Comparison of ENCODE assay signal across 8 cellular contexts in the genomic region with DNA sequence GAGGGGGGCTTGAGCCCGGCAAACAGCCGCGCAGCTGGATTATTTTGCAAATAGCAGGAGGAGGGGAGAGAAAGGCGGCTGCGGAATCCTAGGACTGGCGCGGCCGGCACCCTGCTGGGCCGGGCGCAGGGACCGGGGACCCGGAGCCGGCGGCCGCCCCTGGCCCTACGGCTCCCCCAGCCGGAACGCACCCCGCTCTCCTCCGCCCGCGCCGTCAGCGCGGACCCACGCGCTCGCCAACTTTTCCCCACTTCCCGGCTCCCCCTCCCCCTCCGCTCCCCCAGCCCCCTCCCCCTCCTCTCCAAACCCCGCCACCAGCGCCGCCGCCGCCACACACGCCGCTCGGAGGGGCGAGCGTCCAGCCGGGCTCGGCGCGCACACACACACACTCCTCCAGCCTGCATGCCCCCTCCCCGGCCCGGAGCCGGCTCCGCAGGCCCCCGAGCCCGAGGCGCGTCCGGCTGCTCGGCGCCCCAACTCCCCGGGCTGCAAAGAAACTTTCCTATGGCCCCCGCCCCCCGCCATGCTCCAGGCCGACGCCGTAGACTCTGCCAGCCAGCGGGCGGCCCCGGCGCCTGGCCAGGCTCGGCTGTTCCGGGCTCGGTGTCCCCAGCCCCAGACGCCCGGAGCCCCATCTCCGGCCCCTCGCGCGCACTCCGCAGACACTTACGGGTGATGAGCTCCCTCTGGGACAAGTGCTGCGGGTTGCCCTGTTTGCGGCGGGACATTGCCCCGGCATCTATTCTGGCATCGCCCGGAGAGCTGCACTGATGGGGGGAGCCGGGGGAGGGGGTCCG. TPM values are rescaled to one million over a fixed set of nuclear protein-coding genes. Genes with fewer than 3 reads are reported as not detected.
DNase-seq lines count a peak whose midpoint lies in the region; ATAC-seq, FAIRE-seq and TF ChIP-seq lines count a peak whose summit lies in the region.

No MANE protein-coding gene starts in this region.

- peaks cover 35% of the 10 kb centered on the region for H3K4me1 Mint-ChIP-seq in activated CD8-positive, alpha-beta memory T cell treated with anti-CD3 and anti-CD28 coated beads, Interleukin-2, amount 10 ng/mL, durations not matched to agents 7 days and 5 days
- peaks cover 35% of the 10 kb centered on the region for H3K4me1 Mint-ChIP-seq in T-helper 2 cell treated with Interferon-gamma antibody and Interleukin-4, amounts not matched to agents 5 μg/mL and 100 μg/mL, for 36 hours (ENCODE audit: low read depth)

- TF ChIP-seq POLR2A in GM12892 (IDR thresholded peaks at IDR 0.05; ENCODE audit: low read depth, low read length) = no peak

- H3K9me3 Mint-ChIP-seq in activated CD8-positive, alpha-beta memory T cell treated with anti-CD3 and anti-CD28 coated beads, Interleukin-2, amount 10 ng/mL, durations not matched to agents 7 days and 5 days (ENCODE audit: low read depth) = no peaks in the 10 kb centered on the region
- no peaks in the 10 kb centered on the region for H3K9me3 Mint-ChIP-seq in T-helper 2 cell treated with Interferon-gamma antibody and Interleukin-4, amounts not matched to agents 5 μg/mL and 100 μg/mL, for 36 hours

- peaks cover 11% of the 10 kb centered on the region for H3K4me1 ChIP-seq in foreskin keratinocyte

- peaks cover 5% of the 10 kb centered on the region for H3K27me3 Mint-ChIP-seq in activated CD8-positive, alpha-beta memory T cell treated with anti-CD3 and anti-CD28 coated beads, Interleukin-2, amount 10 ng/mL, durations not matched to agents 7 days and 5 days
- H3K27me3 Mint-ChIP-seq in T-helper 2 cell treated with Interferon-gamma antibody and Interleukin-4, amounts not matched to agents 5 μg/mL and 100 μg/mL, for 36 hours (ENCODE audit: low read depth) = peaks cover 13% of the 10 kb centered on the region

- peaks cover 6% of the 10 kb centered on the region for H3K27me3 ChIP-seq in foreskin keratinocyte

- TF ChIP-seq CTCF in foreskin keratinocyte (conservative IDR thresholded peaks at IDR 0.05) = no peak

- peak overlapping the region; percentile 96 for H3K27ac ChIP-seq in foreskin keratinocyte

- peak overlapping the region; percentile 99 for H3K27ac Mint-ChIP-seq in activated CD8-positive, alpha-beta memory T cell treated with anti-CD3 and anti-CD28 coated beads, Interleukin-2, amount 10 ng/mL, durations not matched to agents 7 days and 5 days
- H3K27ac Mint-ChIP-seq in T-helper 2 cell treated with Interferon-gamma antibody and Interleukin-4, amounts not matched to agents 5 μg/mL and 100 μg/mL, for 36 hours = peak overlapping the region; percentile 96

- CTCF ChIA-PET in activated CD8-positive, alpha-beta memory T cell treated with anti-CD3 and anti-CD28 coated beads, Interleukin-2, amount 10 ng/mL, durations not matched to agents 7 days and 5 days (lab: Charles Lee) = interaction anchor here (0.7 to 14.3 kb wide), 8 partner anchors 9 to 1563 kb away, joined by 3 to 395 read pairs (median 8); no protein-coding TSS in a partner anchor

- peak overlapping the region; percentile 96 for H3K4me3 Mint-ChIP-seq in activated CD8-positive, alpha-beta memory T cell treated with anti-CD3 and anti-CD28 coated beads, Interleukin-2, amount 10 ng/mL, durations not matched to agents 7 days and 5 days
- peak overlapping the region; percentile 96 for H3K4me3 Mint-ChIP-seq in T-helper 2 cell treated with Interferon-gamma antibody and Interleukin-4, amounts not matched to agents 5 μg/mL and 100 μg/mL, for 36 hours

- DNase-seq in activated CD8-positive, alpha-beta memory T cell treated with anti-CD3 and anti-CD28 coated beads, Interleukin-2, amount 10 ng/mL, durations not matched to agents 7 days and 5 days = peak; percentile 63
- no peak for DNase-seq in activated CD8-positive, alpha-beta memory T cell treated with anti-CD3 and anti-CD28 coated beads, Interleukin-2, amount 50 U/mL, for 4 hours
- no peak for DNase-seq in T-helper 2 cell treated with Interferon-gamma antibody and Interleukin-4, amounts not matched to agents 5 μg/mL and 100 μg/mL, for 36 hours (ENCODE audit: low spot score)
- no peak for DNase-seq in foreskin keratinocyte
- DNase-seq in stimulated activated CD8-positive, alpha-beta memory T cell treated with anti-CD3 and anti-CD28 coated beads, Interleukin-4, amount 100 ng/mL, for 48 hours = peak; percentile 60
- DNase-seq in GM12892 (ENCODE audit: insufficient read length) = no peak

- no peak for FAIRE-seq in GM12892 (lab: Jason Lieb, UNC)

- ATAC-seq in activated CD8-positive, alpha-beta memory T cell treated with anti-CD3 and anti-CD28 coated beads, Interleukin-2, amount 10 ng/mL, durations not matched to agents 7 days and 5 days = no peak
- ATAC-seq in foreskin keratinocyte (no peak), GM21786 (IDR thresholded peaks at IDR 0.05; ENCODE audit: unreplicated experiment) (no peak), HG02973 (IDR thresholded peaks at IDR 0.05; ENCODE audit: unreplicated experiment) (no peak)

- peaks cover 26% of the 10 kb centered on the region for H3K36me3 Mint-ChIP-seq in activated CD8-positive, alpha-beta memory T cell treated with anti-CD3 and anti-CD28 coated beads, Interleukin-2, amount 10 ng/mL, durations not matched to agents 7 days and 5 days
- H3K36me3 Mint-ChIP-seq in T-helper 2 cell treated with Interferon-gamma antibody and Interleukin-4, amounts not matched to agents 5 μg/mL and 100 μg/mL, for 36 hours (ENCODE audit: low read depth) = peaks cover 44% of the 10 kb centered on the region

RNA-seq across cellular contexts. Expression of a gene that starts 1.3 kb away (rescaled TPM):
- 10 to 100 TPM; 53.0 to 66.2 TPM for total RNA-seq in activated CD8-positive, alpha-beta memory T cell treated with anti-CD3 and anti-CD28 coated beads, Interleukin-2, amount 10 ng/mL, durations not matched to agents 7 days and 5 days
- total RNA-seq in foreskin keratinocyte = 15.4 and 16.3 TPM in 2 replicates
- 3.8 and 4.4 TPM in 2 replicates for polyA plus RNA-seq in foreskin keratinocyte
- polyA plus RNA-seq in GM12892 (2012; ENCODE audit: missing spikeins) = 0.11 TPM

Comparison
In these comparisons a context has a peak if more than half of its experiments do, and no peak if none do; other contexts are left out.
1. DNase-seq: peak in activated CD8-positive, alpha-beta memory T cell treated with anti-CD3 and anti-CD28 coated beads, Interleukin-2, amount 10 ng/mL, durations not matched to agents 7 days and 5 days (single experiment) and stimulated activated CD8-positive, alpha-beta memory T cell treated with anti-CD3 and anti-CD28 coated beads, Interleukin-4, amount 100 ng/mL, for 48 hours (single experiment); none in activated CD8-positive, alpha-beta memory T cell treated with anti-CD3 and anti-CD28 coated beads, Interleukin-2, amount 50 U/mL, for 4 hours (single experiment), T-helper 2 cell treated with Interferon-gamma antibody and Interleukin-4, amounts not matched to agents 5 μg/mL and 100 μg/mL, for 36 hours (single experiment), foreskin keratinocyte (0 of 2) and GM12892 (single experiment).